29 cellular contexts compared by ENCODE assay signal in the genomic region with DNA sequence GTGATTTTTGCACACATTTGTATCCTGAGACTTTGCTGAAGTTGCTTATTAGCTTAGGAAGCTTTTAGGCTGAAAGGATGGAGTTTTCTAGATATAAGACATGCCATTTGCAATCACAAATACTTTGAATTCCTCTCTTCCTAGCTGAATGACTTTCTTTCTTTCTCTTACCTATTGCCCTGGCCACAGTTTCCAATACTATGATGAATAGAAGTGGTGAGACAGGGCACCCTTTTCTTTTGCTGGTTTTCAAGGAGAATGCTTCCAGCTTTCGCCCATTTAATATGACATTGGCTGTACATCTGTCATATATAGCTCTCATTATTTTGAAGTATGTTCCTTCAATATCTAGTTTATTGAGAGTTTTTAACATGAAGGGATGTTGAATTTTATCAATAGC.
"Had no signal": no experiment of that assay in that cellular context is flagged by ENCODE, and none has a peak within 500 bp of the region (broad histone marks: within the 10 kb centered on the region; RNA-seq: fewer than 3 reads in every experiment).

No MANE protein-coding gene starts in this region.

- DNase-seq: colonic mucosa; effector CD8-positive, alpha-beta T cell; foreskin keratinocyte; heart left ventricle; immature natural killer cell; islet precursor cell; left ventricle myocardium superior; lower lobe of right lung; natural killer cell; occipital lobe; ovary; posterior cingulate gyrus; psoas muscle; right cardiac atrium; sigmoid colon; stimulated activated CD4-positive, alpha-beta T cell treated with anti-CD3 and anti-CD28 coated beads, Interleukin-2, amount 100 ng/mL, for 24 hours; stimulated activated CD4-positive, alpha-beta T cell treated with anti-CD3 and anti-CD28 coated beads, Interleukin-4, amount 100 ng/mL, for 24 hours; stimulated activated naive CD8-positive, alpha-beta T cell treated with anti-CD3 and anti-CD28 coated beads, Interleukin-15, Interleukin-2, amounts not matched to agents 100 U/mL and 50 U/mL, for 24 hours; substantia nigra; upper lobe of left lung had no signal

- H3K36me3 ChIP-seq: colonic mucosa, esophagus muscularis mucosa, gastroesophageal sphincter, heart left ventricle, lower lobe of right lung, ovary, sigmoid colon, thoracic aorta, tibial nerve, upper lobe of left lung had no signal

- ATAC-seq: foreskin keratinocyte; gastroesophageal sphincter; heart left ventricle; left ventricle myocardium superior; lower lobe of right lung; natural killer cell; psoas muscle; right cardiac atrium; stimulated activated memory B cell treated with anti-CD40 and anti-IgM and Interleukin-4, amounts not matched to agents 10 μg/mL and 1 μg/mL and 100 μg/mL, for 72 hours; stimulated activated naive CD8-positive, alpha-beta T cell treated with anti-CD3 and anti-CD28 coated beads, Interleukin-15, Interleukin-2, amounts not matched to agents 100 U/mL and 50 U/mL, for 24 hours had no signal

- H3K27me3 Mint-ChIP-seq: dendritic cell treated with granulocyte-macrophage colony-stimulating factor and Interleukin-4, amounts not matched to agents 40 ng/mL and 50 ng/mL, for 4 days; stimulated activated memory B cell treated with anti-CD40 and anti-IgM and Interleukin-4, amounts not matched to agents 10 μg/mL and 1 μg/mL and 100 μg/mL, for 72 hours had no signal

- H3K4me1 Mint-ChIP-seq: immature natural killer cell; natural killer cell; stimulated activated memory B cell treated with anti-CD40 and anti-IgM and Interleukin-4, amounts not matched to agents 10 μg/mL and 1 μg/mL and 100 μg/mL, for 72 hours had no signal

- H3K4me2 ChIP-seq: hepatocyte had no signal

- H3K4me1 ChIP-seq: colonic mucosa, esophagus muscularis mucosa, foreskin keratinocyte, gastroesophageal sphincter, heart left ventricle, lower lobe of right lung, psoas muscle, sigmoid colon, tibial nerve, upper lobe of left lung had no signal

- H3K4me3 Mint-ChIP-seq: dendritic cell treated with granulocyte-macrophage colony-stimulating factor and Interleukin-4, amounts not matched to agents 40 ng/mL and 50 ng/mL, for 4 days; immature natural killer cell; natural killer cell; stimulated activated memory B cell treated with anti-CD40 and anti-IgM and Interleukin-4, amounts not matched to agents 10 μg/mL and 1 μg/mL and 100 μg/mL, for 72 hours had no signal

- H3K27ac Mint-ChIP-seq: dendritic cell treated with granulocyte-macrophage colony-stimulating factor and Interleukin-4, amounts not matched to agents 40 ng/mL and 50 ng/mL, for 4 days; immature natural killer cell; natural killer cell; stimulated activated memory B cell treated with anti-CD40 and anti-IgM and Interleukin-4, amounts not matched to agents 10 μg/mL and 1 μg/mL and 100 μg/mL, for 72 hours had no signal

- H3K27me3 ChIP-seq: colonic mucosa, esophagus muscularis mucosa, foreskin keratinocyte, gastroesophageal sphincter, heart left ventricle, ovary, sigmoid colon, tibial nerve, upper lobe of left lung had no signal

- H3K27ac ChIP-seq: colonic mucosa, esophagus muscularis mucosa, foreskin keratinocyte, gastroesophageal sphincter, heart left ventricle, hepatocyte, lower lobe of right lung, ovary, psoas muscle, sigmoid colon, thoracic aorta, tibial nerve, upper lobe of left lung had no signal

- FAIRE-seq: endothelial cell of umbilical vein, urothelium cell line had no signal

- H2AFZ ChIP-seq: hepatocyte had no signal

- H3K79me2 ChIP-seq: hepatocyte had no signal

- H3K4me3 ChIP-seq: colonic mucosa, esophagus muscularis mucosa, gastroesophageal sphincter, heart left ventricle, hepatocyte, lower lobe of right lung, ovary, psoas muscle, sigmoid colon, thoracic aorta, tibial nerve, upper lobe of left lung had no signal

- H3K9me3 ChIP-seq: colonic mucosa, esophagus muscularis mucosa, gastroesophageal sphincter, lower lobe of right lung, ovary, psoas muscle, sigmoid colon, thoracic aorta, upper lobe of left lung had no signal

- H3K36me3 Mint-ChIP-seq: natural killer cell; stimulated activated memory B cell treated with anti-CD40 and anti-IgM and Interleukin-4, amounts not matched to agents 10 μg/mL and 1 μg/mL and 100 μg/mL, for 72 hours had no signal
